ENCODE assay signal across 12 cellular contexts in the genomic region with DNA sequence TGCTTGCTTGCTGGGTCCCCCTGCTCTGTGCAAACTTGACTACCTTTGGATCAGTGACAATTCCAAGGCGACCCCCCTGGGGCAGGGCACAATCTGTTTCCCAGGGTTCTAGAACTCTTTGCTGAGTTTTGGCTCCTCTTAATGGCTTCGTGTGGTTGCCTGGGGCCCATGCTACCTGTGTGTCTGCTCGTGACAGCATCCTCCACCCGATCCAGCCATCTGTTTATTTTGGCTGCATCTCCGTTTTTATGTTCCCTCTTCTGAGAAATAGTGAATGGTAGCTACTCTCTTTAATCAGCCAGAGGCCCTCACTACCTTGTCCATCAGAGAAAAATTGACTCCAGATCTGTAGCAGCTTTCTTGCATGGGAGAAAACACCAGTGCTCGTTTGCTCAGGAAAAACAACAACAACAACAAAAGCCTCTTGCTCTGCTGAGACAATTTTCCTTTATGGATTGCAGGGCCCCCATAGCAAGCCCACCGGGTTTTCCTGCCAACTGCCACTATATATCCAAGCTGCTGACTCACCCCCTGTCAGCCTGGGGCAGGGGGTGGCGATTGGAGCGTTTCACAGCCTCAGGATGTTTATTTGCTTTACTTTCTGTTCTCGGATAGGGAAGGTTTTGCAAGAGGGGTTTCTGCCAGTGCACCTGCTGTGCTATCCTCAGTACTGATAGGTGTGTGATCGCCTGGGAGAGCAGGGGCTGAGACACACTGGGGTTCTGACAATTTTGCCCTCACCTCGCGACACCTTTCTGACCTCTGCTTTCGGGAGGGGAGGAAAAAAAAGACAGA.
DNase-seq lines count a peak whose midpoint lies in the region; ATAC-seq lines count a peak whose summit lies in the region.
"Had no signal": no experiment of that assay in that cellular context is flagged by ENCODE, and none has a peak within 500 bp of the region (broad histone marks: within the 10 kb centered on the region; RNA-seq: fewer than 3 reads in every experiment).

No MANE protein-coding gene starts in this region.

- peaks cover 13% of the 10 kb centered on the region for H3K4me1 ChIP-seq in skeletal muscle satellite cell (ENCODE audit: control insufficient read depth, insufficient read depth, low read length)
- no peaks in the 10 kb centered on the region for H3K4me1 ChIP-seq in effector memory CD4-positive, alpha-beta T cell (ENCODE audit: control insufficient read depth, insufficient read depth, low read length, poor library complexity, severe bottlenecking)

- H3K4me2 ChIP-seq in skeletal muscle satellite cell (ENCODE audit: low read length), result peak overlapping the region; percentile 30

- H3K27me3 ChIP-seq in skeletal muscle satellite cell (ENCODE audit: control insufficient read depth, insufficient read depth, low read length), result no peaks in the 10 kb centered on the region
- no peaks in the 10 kb centered on the region for H3K27me3 ChIP-seq in effector memory CD4-positive, alpha-beta T cell (replicated peaks; ENCODE audit: control insufficient read depth, insufficient read depth, low read length, poor library complexity, severe bottlenecking)
- H3K27me3 ChIP-seq: transverse colon had no signal

- no peak overlapping the region for H3K4me3 ChIP-seq in skeletal muscle satellite cell (ENCODE audit: low read length)
- H3K4me3 ChIP-seq in effector memory CD4-positive, alpha-beta T cell (ENCODE audit: insufficient read depth, low read depth, low read length, poor library complexity, severe bottlenecking), result no peak overlapping the region
- H3K4me3 ChIP-seq: transverse colon had no signal

- no peaks in the 10 kb centered on the region for H3K9me3 ChIP-seq in skeletal muscle satellite cell (replicated peaks; ENCODE audit: low read length)
- no peaks in the 10 kb centered on the region for H3K9me3 ChIP-seq in effector memory CD4-positive, alpha-beta T cell (ENCODE audit: control insufficient read depth, low read length)
- H3K9me3 ChIP-seq: transverse colon had no signal

- DNase-seq in NCI-H2196 (lab: John Stamatoyannopoulos, UW; ENCODE audit: unreplicated experiment) (peak; percentile 15), NCI-H2196 treated with DMSO at 0.1 percent for 48 hours (lab: John Stamatoyannopoulos, UW; ENCODE audit: unreplicated experiment) (no peak), NCI-H345 treated with DMSO at 0.1 percent for 48 hours (lab: John Stamatoyannopoulos, UW; ENCODE audit: unreplicated experiment) (peak; percentile 57), cerebellar cortex (ENCODE audit: low spot score) (peak; percentile 90), superior temporal gyrus (ENCODE audit: extremely low spot score) (no peak)
- DNase-seq in effector memory CD4-positive, alpha-beta T cell, result no peak
- DNase-seq: activated CD4-positive, alpha-beta T cell treated with anti-CD3 and anti-CD28 coated beads, Interleukin-2, amount 50 U/mL, for 1 hour; activated effector memory CD4-positive, alpha-beta T cell treated with anti-CD3 and anti-CD28 coated beads, Interleukin-2, amount 50 U/mL, for 16 hours; T-cell; transverse colon had no signal

- ATAC-seq in GM18909 (IDR thresholded peaks at IDR 0.05; ENCODE audit: poor library complexity, unreplicated experiment), result no peak
- ATAC-seq: T-cell had no signal

- no peak overlapping the region for H3K27ac ChIP-seq in effector memory CD4-positive, alpha-beta T cell (ENCODE audit: insufficient read depth, low read length, poor library complexity, severe bottlenecking)
- H3K27ac ChIP-seq: transverse colon had no signal

- no peaks in the 10 kb centered on the region for H3K36me3 ChIP-seq in skeletal muscle satellite cell (ENCODE audit: insufficient read depth, low read length)
- no peaks in the 10 kb centered on the region for H3K36me3 ChIP-seq in effector memory CD4-positive, alpha-beta T cell (ENCODE audit: control insufficient read depth, insufficient read depth, low read length)
- H3K36me3 ChIP-seq: transverse colon had no signal

- no peak overlapping the region for H3K9ac ChIP-seq in skeletal muscle satellite cell (ENCODE audit: low read depth, low read length)

Comparison
In these comparisons a context has a peak if more than half of its experiments do, and no peak if none do; other contexts are left out.
1. DNase-seq: peak in NCI-H2196 (single experiment), NCI-H345 treated with DMSO at 0.1 percent for 48 hours (single experiment) and cerebellar cortex (single experiment); none in NCI-H2196 treated with DMSO at 0.1 percent for 48 hours (single experiment), effector memory CD4-positive, alpha-beta T cell (0 of 3) and superior temporal gyrus (single experiment).